In the genomic region with DNA sequence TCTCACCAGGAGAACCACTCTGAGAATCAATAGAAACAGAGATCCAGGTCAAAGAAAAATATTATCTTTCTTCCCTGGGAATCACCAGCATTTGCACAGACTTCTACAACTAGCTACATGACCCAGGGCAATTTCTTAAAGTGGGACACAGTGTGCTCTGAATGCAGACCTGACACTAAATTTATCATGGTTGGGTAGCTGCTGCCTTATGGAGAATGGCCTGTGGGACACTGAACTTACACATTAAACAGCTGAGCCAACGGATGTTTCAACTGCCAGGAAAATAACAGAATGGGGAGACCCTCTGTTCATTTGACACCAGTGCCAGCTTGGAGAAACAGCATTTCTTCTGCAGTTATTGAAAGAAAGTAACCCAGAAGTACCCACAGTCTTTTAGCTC, we compare ENCODE assay signal across 24 cellular contexts. TPM values are rescaled to one million over a fixed set of nuclear protein-coding genes. Genes with fewer than 3 reads are reported as not detected.
"Had no signal": no experiment of that assay in that cellular context is flagged by ENCODE, and none has a peak within 500 bp of the region (broad histone marks: within the 10 kb centered on the region; RNA-seq: fewer than 3 reads in every experiment).

No MANE protein-coding gene starts in this region.

- H3K4me1 ChIP-seq: pancreas, prostate gland, right lobe of liver had no signal

- H3K36me3 ChIP-seq: neutrophil, pancreas, prostate gland, right lobe of liver, sigmoid colon, stomach, thoracic aorta, thyroid gland, tibial nerve, upper lobe of right lung, uterus had no signal

- H3K9me3 ChIP-seq: neutrophil, pancreas, prostate gland, right lobe of liver, sigmoid colon, stomach, thoracic aorta, thyroid gland, tibial nerve, upper lobe of right lung, uterus had no signal

- FAIRE-seq: pancreas, small intestine had no signal

- H3K27me3 ChIP-seq: neutrophil, pancreas, right lobe of liver, sigmoid colon, stomach, thyroid gland, tibial nerve, upper lobe of right lung, uterus had no signal

- DNase-seq: naive thymus-derived CD8-positive, alpha-beta T cell; nephron progenitor cell; nucleus accumbens; pancreas; right cardiac atrium; right lobe of liver; sigmoid colon; small intestine; stimulated activated CD4-positive, alpha-beta T cell treated with anti-CD3 and anti-CD28 coated beads, Interleukin-15, amount 100 ng/mL, for 24 hours; stimulated activated CD4-positive, alpha-beta T cell treated with anti-CD3 and anti-CD28 coated beads, Interleukin-2, amount 100 ng/mL, for 24 hours; stimulated activated CD4-positive, alpha-beta T cell treated with anti-CD3 and anti-CD28 coated beads, Interleukin-2, amount 100 ng/mL, for 48 hours; stimulated activated CD4-positive, alpha-beta T cell treated with anti-CD3 and anti-CD28 coated beads, Interleukin-4, amount 100 ng/mL, for 24 hours; stimulated activated naive B cell treated with anti-CD40 and anti-IgM and Interleukin-4, amounts not matched to agents 10 μg/mL and 1 μg/mL and 100 μg/mL, for 72 hours; stimulated activated naive CD4-positive, alpha-beta T cell treated with Interleukin-2 at 50 U/mL for 16 hours; stomach; thyroid gland; upper lobe of right lung; uterus had no signal

- H3K27ac ChIP-seq: neutrophil, pancreas, prostate gland, right lobe of liver, sigmoid colon, stomach, thoracic aorta, thyroid gland, tibial nerve, upper lobe of right lung, uterus had no signal

- H3K4me3 ChIP-seq: pancreas, prostate gland, right lobe of liver, sigmoid colon, stomach, thoracic aorta, thyroid gland, tibial nerve, upper lobe of right lung, uterus had no signal

- ATAC-seq: naive thymus-derived CD8-positive, alpha-beta T cell; natural killer cell treated with Interleukin-12 subunit alpha and Interleukin-12 subunit beta and Interleukin-15 and Interleukin-18, amount 100 ng/mL, for 72 hours; pancreas; right cardiac atrium; right lobe of liver; stimulated activated effector memory CD8-positive, alpha-beta T cell treated with anti-CD3 and anti-CD28 coated beads, Interleukin-12 subunit alpha, Interleukin-12 subunit beta, amount 100 ng/mL, for 72 hours; stimulated activated naive B cell treated with anti-CD40 and anti-IgM and Interleukin-4, amounts not matched to agents 10 μg/mL and 1 μg/mL and 100 μg/mL, for 72 hours; upper lobe of right lung had no signal

RNA-seq across cellular contexts. Expression of gene SLC8A1, which starts 54.2 kb away (rescaled TPM):
- total RNA-seq: natural killer cell treated with Interleukin-12 subunit alpha and Interleukin-12 subunit beta and Interleukin-15 and Interleukin-18, amount 100 ng/mL, for 72 hours had no signal
- polyA plus RNA-seq: naive thymus-derived CD8-positive, alpha-beta T cell had no signal
